8 cellular contexts compared by ENCODE assay signal in the genomic region with DNA sequence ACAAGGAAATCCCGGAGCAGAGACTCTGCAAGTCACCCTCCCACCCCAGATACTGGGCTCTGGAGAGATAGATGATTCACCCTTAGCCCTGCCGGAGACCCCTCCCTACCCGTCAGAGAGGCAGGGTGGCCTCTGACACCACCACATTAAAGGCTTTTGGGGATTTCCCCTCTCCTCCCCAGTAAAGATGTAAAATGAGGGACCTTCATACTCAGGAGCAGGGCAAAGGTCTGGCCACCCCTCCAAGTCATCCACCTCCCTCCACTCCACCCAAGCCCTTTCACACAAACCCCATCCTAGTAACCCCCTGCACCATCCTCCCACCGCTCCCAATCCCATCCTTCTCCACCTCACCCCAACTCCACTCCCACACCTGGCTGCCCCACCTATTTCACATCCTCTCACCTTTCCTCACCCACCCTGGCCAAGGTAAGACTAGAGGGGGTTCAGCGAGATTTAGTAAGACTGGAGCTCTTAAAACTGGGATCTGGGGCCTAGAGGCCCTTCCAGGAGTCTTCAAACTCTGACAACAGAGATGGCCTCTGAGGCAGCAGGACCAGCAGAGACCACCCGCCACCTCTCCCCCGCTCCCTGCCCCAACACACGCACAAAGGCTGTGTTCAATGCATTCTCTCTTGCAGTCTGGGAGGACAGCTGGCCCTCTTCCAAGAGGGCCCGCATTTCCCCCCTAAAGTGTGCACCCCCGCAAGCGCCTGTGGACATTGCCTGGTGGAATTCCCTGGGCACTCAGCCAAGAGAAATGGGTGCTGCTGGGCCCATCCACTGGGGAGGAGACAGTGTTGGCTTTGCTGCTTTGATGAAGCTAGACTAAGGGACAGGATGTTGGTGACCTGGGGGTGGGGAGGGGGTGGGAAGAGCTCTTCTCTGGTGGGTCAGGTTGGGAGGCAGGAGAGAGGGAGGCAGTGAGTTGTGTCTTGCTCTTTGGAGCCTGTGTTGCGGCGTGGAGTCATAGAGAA. TPM values are rescaled to one million over a fixed set of nuclear protein-coding genes. Genes with fewer than 3 reads are reported as not detected.
DNase-seq lines count a peak whose midpoint lies in the region; ATAC-seq and TF ChIP-seq lines count a peak whose summit lies in the region.

No MANE protein-coding gene starts in this region.

- H3K4me3 ChIP-seq in neuron (ENCODE audit: low read length): peak overlapping the region; percentile 69
- peak overlapping the region; percentile 77 for H3K4me3 ChIP-seq in upper lobe of right lung

- peaks cover 20% of the 10 kb centered on the region for H3K4me1 Mint-ChIP-seq in T-helper 1 cell treated with Interleukin-12 subunit alpha and Interleukin-12 subunit beta and Interleukin-4 antibody, amounts not matched to agents 30 μg/mL and 1 μg/mL, for 36 hours (ENCODE audit: low read depth)
- peaks cover 32% of the 10 kb centered on the region for H3K4me1 Mint-ChIP-seq in MCF 10A (ENCODE audit: insufficient read depth, unreplicated experiment)

- POLR2A ChIA-PET in MCF 10A (lab: Yijun Ruan, JAX): interaction anchor here (0.7 to 0.8 kb wide), 2 partner anchors 46 to 103 kb away, joined by 3 read pairs; no protein-coding TSS in a partner anchor

- no peak for ATAC-seq in upper lobe of right lung
- ATAC-seq in HG03108 (IDR thresholded peaks at IDR 0.05; ENCODE audit: unreplicated experiment): no peak

- H3K27me3 Mint-ChIP-seq in T-helper 1 cell treated with Interleukin-12 subunit alpha and Interleukin-12 subunit beta and Interleukin-4 antibody, amounts not matched to agents 30 μg/mL and 1 μg/mL, for 36 hours (ENCODE audit: low read depth): peaks cover 4% of the 10 kb centered on the region
- no peaks in the 10 kb centered on the region for H3K27me3 Mint-ChIP-seq in MCF 10A (ENCODE audit: insufficient read depth, unreplicated experiment)

- no peak overlapping the region for H3K27ac ChIP-seq in upper lobe of right lung

- H3K9me3 Mint-ChIP-seq in T-helper 1 cell treated with Interleukin-12 subunit alpha and Interleukin-12 subunit beta and Interleukin-4 antibody, amounts not matched to agents 30 μg/mL and 1 μg/mL, for 36 hours: peaks cover 5% of the 10 kb centered on the region
- no peaks in the 10 kb centered on the region for H3K9me3 Mint-ChIP-seq in MCF 10A (ENCODE audit: unreplicated experiment)

- H3K4me3 Mint-ChIP-seq in T-helper 1 cell treated with Interleukin-12 subunit alpha and Interleukin-12 subunit beta and Interleukin-4 antibody, amounts not matched to agents 30 μg/mL and 1 μg/mL, for 36 hours: peak overlapping the region; percentile 92
- peak overlapping the region; percentile 77 for H3K4me3 Mint-ChIP-seq in MCF 10A (ENCODE audit: unreplicated experiment)

- H3K9ac ChIP-seq in ES-I3 (ENCODE audit: low read depth, low read length): peak overlapping the region; percentile 57; the same call in 1 of the 2 replicates

- H3K27me3 ChIP-seq in neuron (ENCODE audit: insufficient read depth, low read length) (no peaks in the 10 kb centered on the region), upper lobe of right lung (no peaks in the 10 kb centered on the region)

- intact Hi-C loops in MCF 10A (cut with micrococcal nuclease) (no loop called here), upper lobe of right lung (cut with DNase I) (no loop called here)

- DNase-seq in MCF 10A (ENCODE audit: unreplicated experiment) (no peak), upper lobe of right lung (no peak), OCI-M2 (lab: John Stamatoyannopoulos, UW; ENCODE audit: unreplicated experiment) (no peak), NK-92 (lab: John Stamatoyannopoulos, UW; ENCODE audit: unreplicated experiment) (no peak)

- peak overlapping the region; percentile 93 for H3K27ac Mint-ChIP-seq in T-helper 1 cell treated with Interleukin-12 subunit alpha and Interleukin-12 subunit beta and Interleukin-4 antibody, amounts not matched to agents 30 μg/mL and 1 μg/mL, for 36 hours
- no peak overlapping the region for H3K27ac Mint-ChIP-seq in MCF 10A (ENCODE audit: low read depth, unreplicated experiment)

- TF ChIP-seq CTCF in MCF 10A (IDR thresholded peaks at IDR 0.05; ENCODE audit: unreplicated experiment) (no peak), upper lobe of right lung (IDR thresholded peaks at IDR 0.05) (no peak)

- H3K9me3 ChIP-seq in ES-I3 (ENCODE audit: control insufficient read depth, insufficient read depth, low read length) (no peaks in the 10 kb centered on the region), neuron (ENCODE audit: low read length) (peaks cover 9% of the 10 kb centered on the region), upper lobe of right lung (no peaks in the 10 kb centered on the region)

- H3K4me1 ChIP-seq in ES-I3 (ENCODE audit: insufficient read depth, low read length): peaks cover 3% of the 10 kb centered on the region; the same call in 1 of the 2 replicates
- peaks cover 33% of the 10 kb centered on the region for H3K4me1 ChIP-seq in neuron (ENCODE audit: insufficient read depth, low read length)
- peaks cover 11% of the 10 kb centered on the region for H3K4me1 ChIP-seq in upper lobe of right lung

- CTCF ChIA-PET in MCF 10A (lab: Yijun Ruan, JAX): interaction anchor here (0.6 to 22.4 kb wide), 5 partner anchors 21 to 172 kb away, joined by 3 to 303 read pairs (median 4); no protein-coding TSS in a partner anchor

- H3K36me3 ChIP-seq in ES-I3 (ENCODE audit: insufficient read depth, low read length) (no peaks in the 10 kb centered on the region), neuron (ENCODE audit: insufficient read depth, low read length) (peaks cover 4% of the 10 kb centered on the region), upper lobe of right lung (no peaks in the 10 kb centered on the region)

- H3K36me3 Mint-ChIP-seq in T-helper 1 cell treated with Interleukin-12 subunit alpha and Interleukin-12 subunit beta and Interleukin-4 antibody, amounts not matched to agents 30 μg/mL and 1 μg/mL, for 36 hours (ENCODE audit: low read depth): peaks cover 3% of the 10 kb centered on the region
- H3K36me3 Mint-ChIP-seq in MCF 10A (ENCODE audit: insufficient read depth, unreplicated experiment): peaks cover 6% of the 10 kb centered on the region

- no TSS peak for BruUV-seq in MCF 10A (replicated peaks; lab: Mats Ljungman, UMichigan)

- no peak overlapping the region for H2AFZ ChIP-seq in neuron (ENCODE audit: low read depth, low read length)

RNA-seq across cellular contexts. Expression of a gene that starts 1.1 kb away (rescaled TPM):
- total RNA-seq in MCF 10A (2022) (2.4 and 3.0 TPM in 2 replicates), upper lobe of right lung (9.8 TPM)

RNA-seq across cellular contexts. Expression of a gene that starts 54.0 kb away (rescaled TPM):
- 36.7 and 47.2 TPM in 2 replicates for total RNA-seq in MCF 10A (2022)
- total RNA-seq in upper lobe of right lung: 38.6 TPM
